Comparison of ENCODE assay signal across 1 cellular context in genomic region chr10:106930751-106931150, GRCh38.
TF ChIP-seq lines count a peak whose summit lies in the region.

No MANE protein-coding gene starts in this region.

TF ChIP-seq in GM12878, 131 proteins besides CTCF, POLR2A, EP300 and RAD21:
- TF ChIP-seq EED (IDR thresholded peaks at IDR 0.05; ENCODE audit: low read depth) (0 out of 2 replicates have a peak, but pooled peaks have one; percentile 39), NR2C2 (IDR thresholded peaks at IDR 0.05; ENCODE audit: borderline replicate concordance, control insufficient read depth, insufficient read length, low read depth) (no peak), NKRF (conservative IDR thresholded peaks at IDR 0.05) (no peak), WRNIP1 (IDR thresholded peaks at IDR 0.05; ENCODE audit: borderline replicate concordance, low read depth, low read length) (no peak), CHD1 (IDR thresholded peaks at IDR 0.05; ENCODE audit: low read depth, low read length) (no peak), ESRRA (IDR thresholded peaks at IDR 0.05; ENCODE audit: low read length) (no peak), RUNX3 (IDR thresholded peaks at IDR 0.05; ENCODE audit: low read length) (peak; percentile 73; the same call in 1 of the 2 replicates), NFIC (IDR thresholded peaks at IDR 0.05; ENCODE audit: low read depth, low read length) (peak; percentile 38; the same call in 1 of the 2 replicates), ZBTB4 (CRISPR knock-in tag; IDR thresholded peaks at IDR 0.05) (no peak)
